ENCODE assay signal across 24 cellular contexts in the genomic region with DNA sequence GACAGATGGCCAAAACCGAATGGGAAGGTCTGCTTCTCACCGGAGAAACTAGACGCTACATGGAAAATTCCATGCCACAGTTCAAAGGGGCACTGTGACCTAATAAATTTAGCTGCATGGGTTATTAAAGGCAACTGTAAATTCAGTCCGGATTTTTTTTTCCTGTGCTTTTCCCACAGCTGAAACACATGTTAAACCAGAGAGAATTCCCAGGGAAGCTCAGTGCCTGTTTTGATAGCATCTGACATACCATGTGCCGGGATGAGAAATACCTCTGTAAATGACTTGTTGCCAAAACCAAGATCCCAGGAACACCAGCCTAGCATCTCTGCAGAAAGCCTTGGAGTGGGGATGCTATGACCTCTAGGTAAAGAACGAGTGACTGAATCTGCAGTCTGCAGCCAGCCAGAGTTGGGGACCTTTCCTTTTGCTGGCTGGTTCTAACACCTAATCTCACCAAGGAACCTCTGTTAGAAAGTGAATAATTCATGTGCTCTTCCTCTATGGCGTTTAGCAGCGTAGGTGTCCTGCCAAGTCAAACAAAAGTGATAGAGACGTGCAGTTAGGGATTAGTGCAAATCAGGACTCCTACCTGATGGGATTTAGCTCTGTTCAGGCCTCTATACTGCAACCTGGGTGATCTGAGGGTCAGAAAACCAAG.
DNase-seq lines count a peak whose midpoint lies in the region; ATAC-seq, FAIRE-seq and TF ChIP-seq lines count a peak whose summit lies in the region.
"Had no signal": no experiment of that assay in that cellular context is flagged by ENCODE, and none has a peak within 500 bp of the region (broad histone marks: within the 10 kb centered on the region; RNA-seq: fewer than 3 reads in every experiment).

No MANE protein-coding gene starts in this region.

- no peak overlapping the region for H3K4me3 Mint-ChIP-seq in WTC11

- H3K9me3 Mint-ChIP-seq in WTC11: no peaks in the 10 kb centered on the region

- H3K27ac ChIP-seq in parathyroid adenoma (peak overlapping the region; percentile 97), right atrium auricular region (no peak overlapping the region)
- H3K27ac ChIP-seq: ascending aorta; BLaER1 treated with 17β-estradiol and CSF1 and Interleukin-3, amounts not matched to agents 10 nM and 100 nM; psoas muscle; upper lobe of left lung had no signal

- H3K36me3 ChIP-seq in parathyroid adenoma (ENCODE audit: control insufficient read depth, insufficient read depth, low read length): no peaks in the 10 kb centered on the region
- H3K36me3 ChIP-seq in right atrium auricular region: no peaks in the 10 kb centered on the region
- H3K36me3 ChIP-seq: ascending aorta; BLaER1 treated with 17β-estradiol and CSF1 and Interleukin-3, amounts not matched to agents 10 nM and 100 nM; upper lobe of left lung had no signal

- TF ChIP-seq CTCF in WTC11 (IDR thresholded peaks at IDR 0.05): no peak
- TF ChIP-seq CTCF in parathyroid adenoma (IDR thresholded peaks at IDR 0.05): no peak
- no peak for TF ChIP-seq CTCF in right atrium auricular region (IDR thresholded peaks at IDR 0.05)

- ATAC-seq in WTC11 (peak; percentile 65), HG02571 (IDR thresholded peaks at IDR 0.05; ENCODE audit: unreplicated experiment) (no peak)
- ATAC-seq: HCT116, left ventricle myocardium superior, psoas muscle had no signal

- no peak overlapping the region for H2AFZ ChIP-seq in parathyroid adenoma

- no peak overlapping the region for H3K4me3 ChIP-seq in parathyroid adenoma (ENCODE audit: low read depth, low read length)
- H3K4me3 ChIP-seq in right atrium auricular region: no peak overlapping the region
- H3K4me3 ChIP-seq: ascending aorta; BLaER1 treated with 17β-estradiol and CSF1 and Interleukin-3, amounts not matched to agents 10 nM and 100 nM; psoas muscle; upper lobe of left lung had no signal

- peak; percentile 15 for FAIRE-seq in endometrium (lab: Jason Lieb, UNC)
- FAIRE-seq: frontal cortex, GM19239 had no signal

- DNase-seq in EH (ENCODE audit: low read depth) (peak; percentile 43), WTC11 (ENCODE audit: low spot score) (no peak), glomerular visceral epithelial cell (ENCODE audit: extremely low spot score) (no peak), SIG-M5 treated with dmso at 0.1 percent for 504 hours (lab: John Stamatoyannopoulos, UW; ENCODE audit: unreplicated experiment) (no peak), right atrium auricular region (ENCODE audit: low spot score) (no peak)
- DNase-seq: activated CD4-positive, alpha-beta T cell treated with anti-CD3 and anti-CD28 coated beads, Interleukin-2, amount 50 U/mL, for 1 hour; activated naive CD4-positive, alpha-beta T cell treated with anti-CD3 and anti-CD28 coated beads, Interleukin-2, amount 50 U/mL, for 16 hours; effector CD4-positive, alpha-beta T cell; left ventricle myocardium superior; NCI-H1105; NCI-H2081; NCI-H345; OCI-M1; psoas muscle; stimulated activated CD8-positive, alpha-beta memory T cell treated with anti-CD3 and anti-CD28 coated beads, Interleukin-4, amount 100 ng/mL, for 48 hours; upper lobe of left lung had no signal

- H3K4me2 ChIP-seq in parathyroid adenoma (ENCODE audit: low read length): no peak overlapping the region
- H3K4me2 ChIP-seq: BLaER1 treated with 17β-estradiol and CSF1 and Interleukin-3, amounts not matched to agents 10 nM and 100 nM had no signal

- CTCF ChIA-PET in WTC11 (lab: Charles Lee): no interaction called here

- no peak overlapping the region for H3K9ac ChIP-seq in parathyroid adenoma
- H3K9ac ChIP-seq: BLaER1 treated with 17β-estradiol and CSF1 and Interleukin-3, amounts not matched to agents 10 nM and 100 nM had no signal

- peaks cover 35% of the 10 kb centered on the region for H3K79me2 ChIP-seq in parathyroid adenoma

- H3K27me3 ChIP-seq in parathyroid adenoma (ENCODE audit: control insufficient read depth, insufficient read depth, low read length) (no peaks in the 10 kb centered on the region), right atrium auricular region (no peaks in the 10 kb centered on the region)
- H3K27me3 ChIP-seq: ascending aorta; BLaER1 treated with 17β-estradiol and CSF1 and Interleukin-3, amounts not matched to agents 10 nM and 100 nM; upper lobe of left lung had no signal

- H3K27ac Mint-ChIP-seq in WTC11: no peak overlapping the region

- H3K27me3 Mint-ChIP-seq in WTC11 (ENCODE audit: low read depth): peaks cover 100% of the 10 kb centered on the region

- H3K4me1 Mint-ChIP-seq in WTC11: no peaks in the 10 kb centered on the region

- no peaks in the 10 kb centered on the region for H3K9me3 ChIP-seq in parathyroid adenoma (ENCODE audit: control insufficient read depth, low read length)
- no peaks in the 10 kb centered on the region for H3K9me3 ChIP-seq in right atrium auricular region
- H3K9me3 ChIP-seq: ascending aorta; BLaER1 treated with 17β-estradiol and CSF1 and Interleukin-3, amounts not matched to agents 10 nM and 100 nM; psoas muscle; upper lobe of left lung had no signal

- POLR2A ChIA-PET in WTC11 (lab: Charles Lee): no interaction called here

- no peaks in the 10 kb centered on the region for H3K36me3 Mint-ChIP-seq in WTC11

- peaks cover 78% of the 10 kb centered on the region for H3K4me1 ChIP-seq in parathyroid adenoma
- peaks cover 0 to 16% of the 10 kb centered on the region in 2 donors for H3K4me1 ChIP-seq in right atrium auricular region
- H3K4me1 ChIP-seq: BLaER1 treated with 17β-estradiol and CSF1 and Interleukin-3, amounts not matched to agents 10 nM and 100 nM; psoas muscle; upper lobe of left lung had no signal

TF ChIP-seq in WTC11, 78 proteins besides CTCF, POLR2A, EP300 and RAD21:
- TF ChIP-seq CREM (CRISPR knock-in tag; IDR thresholded peaks at IDR 0.05): 0 out of 2 replicates have a peak, but pooled peaks have one; percentile 50
- TF ChIP-seq ZBTB21 (CRISPR knock-in tag; IDR thresholded peaks at IDR 0.05; ENCODE audit: borderline replicate concordance): no peak
